2 cellular contexts compared by ENCODE assay signal in the genomic region with DNA sequence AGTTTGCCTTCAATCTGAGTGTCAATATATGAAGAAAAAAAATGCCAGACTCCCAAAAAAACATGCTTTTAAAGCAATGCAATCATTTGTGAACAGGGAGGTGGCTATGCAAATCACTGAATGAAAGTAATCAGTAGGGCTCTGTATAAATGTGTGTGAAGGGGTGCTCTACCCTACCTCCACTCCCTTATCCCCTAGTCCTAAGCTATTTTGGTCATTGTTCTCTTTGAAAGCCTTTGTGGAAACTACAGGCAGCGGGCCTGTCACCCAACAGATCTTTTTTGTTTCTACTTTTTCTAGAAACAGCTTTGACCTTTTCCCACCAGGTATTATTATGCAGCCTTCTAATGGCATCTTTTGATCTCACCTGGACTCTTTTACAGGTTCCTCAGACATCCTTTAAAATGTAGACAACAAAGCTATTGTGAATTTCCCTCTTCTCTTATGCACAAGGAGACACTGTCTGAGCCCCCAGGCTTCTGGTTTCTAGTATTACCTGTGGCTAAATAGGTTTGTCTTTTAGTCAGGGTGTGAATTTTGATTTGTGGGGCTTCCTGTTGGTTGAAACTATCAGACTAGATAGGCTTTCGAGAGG.
TF ChIP-seq lines count a peak whose summit lies in the region.

No MANE protein-coding gene starts in this region.

TF ChIP-seq in GM23338, 12 proteins besides CTCF, POLR2A, EP300 and RAD21 (continued from another document and continues in another):
- TF ChIP-seq, protein P1, sequence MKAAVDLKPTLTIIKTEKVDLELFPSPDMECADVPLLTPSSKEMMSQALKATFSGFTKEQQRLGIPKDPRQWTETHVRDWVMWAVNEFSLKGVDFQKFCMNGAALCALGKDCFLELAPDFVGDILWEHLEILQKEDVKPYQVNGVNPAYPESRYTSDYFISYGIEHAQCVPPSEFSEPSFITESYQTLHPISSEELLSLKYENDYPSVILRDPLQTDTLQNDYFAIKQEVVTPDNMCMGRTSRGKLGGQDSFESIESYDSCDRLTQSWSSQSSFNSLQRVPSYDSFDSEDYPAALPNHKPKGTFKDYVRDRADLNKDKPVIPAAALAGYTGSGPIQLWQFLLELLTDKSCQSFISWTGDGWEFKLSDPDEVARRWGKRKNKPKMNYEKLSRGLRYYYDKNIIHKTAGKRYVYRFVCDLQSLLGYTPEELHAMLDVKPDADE (IDR thresholded peaks at IDR 0.05): no peak
- no peak for TF ChIP-seq EZH2phosphoT487 (IDR thresholded peaks at IDR 0.05; ENCODE audit: unreplicated experiment)
- TF ChIP-seq ZNF331 (CRISPR knock-in tag; IDR thresholded peaks at IDR 0.05; ENCODE audit: low read depth): no peak
- no peak for TF ChIP-seq POLR2AphosphoS5 (IDR thresholded peaks at IDR 0.05; ENCODE audit: low read depth)
- TF ChIP-seq ZNF114 (CRISPR knock-in tag; IDR thresholded peaks at IDR 0.05): no peak
- no peak for TF ChIP-seq JUNB (IDR thresholded peaks at IDR 0.05; ENCODE audit: unreplicated experiment)
- no peak for TF ChIP-seq NANOG (IDR thresholded peaks at IDR 0.05; ENCODE audit: borderline replicate concordance)
- TF ChIP-seq, protein P2, sequence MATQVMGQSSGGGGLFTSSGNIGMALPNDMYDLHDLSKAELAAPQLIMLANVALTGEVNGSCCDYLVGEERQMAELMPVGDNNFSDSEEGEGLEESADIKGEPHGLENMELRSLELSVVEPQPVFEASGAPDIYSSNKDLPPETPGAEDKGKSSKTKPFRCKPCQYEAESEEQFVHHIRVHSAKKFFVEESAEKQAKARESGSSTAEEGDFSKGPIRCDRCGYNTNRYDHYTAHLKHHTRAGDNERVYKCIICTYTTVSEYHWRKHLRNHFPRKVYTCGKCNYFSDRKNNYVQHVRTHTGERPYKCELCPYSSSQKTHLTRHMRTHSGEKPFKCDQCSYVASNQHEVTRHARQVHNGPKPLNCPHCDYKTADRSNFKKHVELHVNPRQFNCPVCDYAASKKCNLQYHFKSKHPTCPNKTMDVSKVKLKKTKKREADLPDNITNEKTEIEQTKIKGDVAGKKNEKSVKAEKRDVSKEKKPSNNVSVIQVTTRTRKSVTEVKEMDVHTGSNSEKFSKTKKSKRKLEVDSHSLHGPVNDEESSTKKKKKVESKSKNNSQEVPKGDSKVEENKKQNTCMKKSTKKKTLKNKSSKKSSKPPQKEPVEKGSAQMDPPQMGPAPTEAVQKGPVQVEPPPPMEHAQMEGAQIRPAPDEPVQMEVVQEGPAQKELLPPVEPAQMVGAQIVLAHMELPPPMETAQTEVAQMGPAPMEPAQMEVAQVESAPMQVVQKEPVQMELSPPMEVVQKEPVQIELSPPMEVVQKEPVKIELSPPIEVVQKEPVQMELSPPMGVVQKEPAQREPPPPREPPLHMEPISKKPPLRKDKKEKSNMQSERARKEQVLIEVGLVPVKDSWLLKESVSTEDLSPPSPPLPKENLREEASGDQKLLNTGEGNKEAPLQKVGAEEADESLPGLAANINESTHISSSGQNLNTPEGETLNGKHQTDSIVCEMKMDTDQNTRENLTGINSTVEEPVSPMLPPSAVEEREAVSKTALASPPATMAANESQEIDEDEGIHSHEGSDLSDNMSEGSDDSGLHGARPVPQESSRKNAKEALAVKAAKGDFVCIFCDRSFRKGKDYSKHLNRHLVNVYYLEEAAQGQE (IDR thresholded peaks at IDR 0.05; ENCODE audit: unreplicated experiment): no peak
- TF ChIP-seq CREB1 (CRISPR knock-in tag; IDR thresholded peaks at IDR 0.05; ENCODE audit: low read depth): no peak

TF ChIP-seq in WTC11, 78 proteins besides CTCF, POLR2A, EP300 and RAD21 (continued from another document):
- TF ChIP-seq ZNF396 (CRISPR knock-in tag; IDR thresholded peaks at IDR 0.05; ENCODE audit: borderline replicate concordance) (no peak), SMAD3 (CRISPR knock-in tag; IDR thresholded peaks at IDR 0.05; ENCODE audit: borderline replicate concordance) (no peak), ZNF232 (CRISPR knock-in tag; IDR thresholded peaks at IDR 0.05) (no peak), CREB1 (CRISPR knock-in tag; IDR thresholded peaks at IDR 0.05) (no peak), NR3C1 (CRISPR knock-in tag; conservative IDR thresholded peaks at IDR 0.05; ENCODE audit: low read depth) (no peak)
- TF ChIP-seq, protein P3, sequence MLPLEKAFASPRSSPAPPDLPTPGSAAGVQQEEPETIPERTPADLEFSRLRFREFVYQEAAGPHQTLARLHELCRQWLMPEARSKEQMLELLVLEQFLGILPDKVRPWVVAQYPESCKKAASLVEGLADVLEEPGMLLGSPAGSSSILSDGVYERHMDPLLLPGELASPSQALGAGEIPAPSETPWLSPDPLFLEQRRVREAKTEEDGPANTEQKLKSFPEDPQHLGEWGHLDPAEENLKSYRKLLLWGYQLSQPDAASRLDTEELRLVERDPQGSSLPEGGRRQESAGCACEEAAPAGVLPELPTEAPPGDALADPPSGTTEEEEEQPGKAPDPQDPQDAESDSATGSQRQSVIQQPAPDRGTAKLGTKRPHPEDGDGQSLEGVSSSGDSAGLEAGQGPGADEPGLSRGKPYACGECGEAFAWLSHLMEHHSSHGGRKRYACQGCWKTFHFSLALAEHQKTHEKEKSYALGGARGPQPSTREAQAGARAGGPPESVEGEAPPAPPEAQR (CRISPR knock-in tag; IDR thresholded peaks at IDR 0.05): no peak
